ENCODE assay signal across 8 cellular contexts in genomic region chr17:7250655-7251329, GRCh38. TPM values are rescaled to one million over a fixed set of nuclear protein-coding genes. Genes with fewer than 3 reads are reported as not detected.
DNase-seq lines count a peak whose midpoint lies in the region; ATAC-seq and TF ChIP-seq lines count a peak whose summit lies in the region.

No MANE protein-coding gene starts in this region.

- H3K27me3 Mint-ChIP-seq in CD8-positive, alpha-beta T cell (ENCODE audit: low read depth): no peaks in the 10 kb centered on the region

- ATAC-seq in CD8-positive, alpha-beta T cell: no peak
- no peak for ATAC-seq in HG02970 (IDR thresholded peaks at IDR 0.05; ENCODE audit: low FRiP score, unreplicated experiment)
- no peak for ATAC-seq in HG03354 (IDR thresholded peaks at IDR 0.05; ENCODE audit: poor library complexity, severe bottlenecking, unreplicated experiment)
- no peak for ATAC-seq in HG03159 (IDR thresholded peaks at IDR 0.05; ENCODE audit: unreplicated experiment)

- POLR2A ChIA-PET in CD8-positive, alpha-beta T cell (lab: Charles Lee): interaction anchor here (1.2 to 2.9 kb wide), 4 partner anchors 9 to 46 kb away, joined by 3 to 16 read pairs (median 8); partner anchors contain the start of genes DVL2, GABARAP and PHF23

- H3K9me3 Mint-ChIP-seq in CD8-positive, alpha-beta T cell: no peaks in the 10 kb centered on the region

- peaks cover 51% of the 10 kb centered on the region for H3K4me1 Mint-ChIP-seq in CD8-positive, alpha-beta T cell (ENCODE audit: low read depth)

- no peaks in the 10 kb centered on the region for H3K36me3 ChIP-seq in CD8-positive, alpha-beta T cell (ENCODE audit: insufficient read depth, low read length)
- H3K36me3 ChIP-seq in NT2/D1 (ENCODE audit: insufficient read depth, insufficient read length, low read length) (peaks cover 41% of the 10 kb centered on the region), endocrine pancreas (ENCODE audit: control insufficient read depth, insufficient read depth, low read length) (peaks cover 3% of the 10 kb centered on the region), neuron (ENCODE audit: insufficient read depth, low read length) (peaks cover 35% of the 10 kb centered on the region)

- H2AFZ ChIP-seq in neuron (ENCODE audit: low read depth, low read length): no peak overlapping the region

- no peaks in the 10 kb centered on the region for H3K27me3 ChIP-seq in CD8-positive, alpha-beta T cell (ENCODE audit: insufficient read depth, low read length)
- H3K27me3 ChIP-seq in NT2/D1 (ENCODE audit: insufficient read depth, insufficient read length) (no peaks in the 10 kb centered on the region), endocrine pancreas (ENCODE audit: control insufficient read depth, insufficient read depth, low read length) (no peaks in the 10 kb centered on the region), neuron (ENCODE audit: insufficient read depth, low read length) (no peaks in the 10 kb centered on the region)

- intact Hi-C loops in CD8-positive, alpha-beta T cell (cut with DNase I, micrococcal nuclease): loop anchor here (1.0 to 5.0 kb wide), 4 partner anchors 8 to 997 kb away; partner anchors contain the start of genes CTC1 (in 1 of the 2), GABARAP (in 1 of the 2), PFAS (in 1 of the 2) and SLC16A13 (in 1 of the 2)

- H3K9ac ChIP-seq in NT2/D1 (ENCODE audit: insufficient read length, low read depth) (peak overlapping the region; percentile 84), endocrine pancreas (ENCODE audit: control insufficient read depth, insufficient read depth, low read length) (peak overlapping the region; percentile 93)

- H3K36me3 Mint-ChIP-seq in CD8-positive, alpha-beta T cell: peaks cover 47% of the 10 kb centered on the region

- CTCF ChIA-PET in CD8-positive, alpha-beta T cell (lab: Charles Lee): interaction anchor here (0.6 to 1.5 kb wide), 2 partner anchors 10 to 106 kb away, joined by 3 to 5 read pairs; no protein-coding TSS in a partner anchor

- H3K27ac ChIP-seq in CD8-positive, alpha-beta T cell (ENCODE audit: low read depth, low read length): peak overlapping the region; percentile 99

- H3K4me3 ChIP-seq in CD8-positive, alpha-beta T cell (ENCODE audit: low read depth, low read length): peak overlapping the region; percentile 92
- peak overlapping the region; percentile 72 for H3K4me3 ChIP-seq in NT2/D1 (ENCODE audit: insufficient read length, low read depth)
- H3K4me3 ChIP-seq in endocrine pancreas (ENCODE audit: control insufficient read depth, insufficient read depth, low read length): peak overlapping the region; percentile 79
- peak overlapping the region; percentile 92 for H3K4me3 ChIP-seq in neuron (ENCODE audit: low read length)

- DNase-seq in CD8-positive, alpha-beta T cell: peak in 2 of 7 experiments; percentile 23 to 34
- DNase-seq in NT2/D1 (ENCODE audit: low read depth, low spot score) (no peak), NCI-H1417 treated with DMSO at 0.1 percent for 48 hours (lab: John Stamatoyannopoulos, UW) (no peak)

- peak overlapping the region; percentile 92 for H3K4me3 Mint-ChIP-seq in CD8-positive, alpha-beta T cell

- peak overlapping the region; percentile 96 for H3K27ac Mint-ChIP-seq in CD8-positive, alpha-beta T cell

- TF ChIP-seq CTCF in CD8-positive, alpha-beta T cell (IDR thresholded peaks at IDR 0.05): no peak

- H3K9me3 ChIP-seq in CD8-positive, alpha-beta T cell (ENCODE audit: low read length): no peaks in the 10 kb centered on the region
- H3K9me3 ChIP-seq in NT2/D1 (ENCODE audit: insufficient read depth, low read length) (no peaks in the 10 kb centered on the region), endocrine pancreas (ENCODE audit: control insufficient read depth, low read length) (no peaks in the 10 kb centered on the region), neuron (ENCODE audit: low read length) (no peaks in the 10 kb centered on the region)

- H3K4me1 ChIP-seq in CD8-positive, alpha-beta T cell (ENCODE audit: insufficient read depth, low read length): peaks cover 31% of the 10 kb centered on the region
- peaks cover 4% of the 10 kb centered on the region for H3K4me1 ChIP-seq in NT2/D1 (ENCODE audit: insufficient read depth, insufficient read length)
- H3K4me1 ChIP-seq in endocrine pancreas (ENCODE audit: control insufficient read depth, insufficient read depth, low read length): peaks cover 9% of the 10 kb centered on the region
- peaks cover 26% of the 10 kb centered on the region for H3K4me1 ChIP-seq in neuron (ENCODE audit: insufficient read depth, low read length)

RNA-seq across cellular contexts. Expression of gene CTDNEP1, which starts 0.7 kb away (rescaled TPM):
- 10 to 100 TPM; 77.8 to 95.6 TPM for total RNA-seq in CD8-positive, alpha-beta T cell

RNA-seq across cellular contexts. Expression of gene ELP5, which starts 1.2 kb away (rescaled TPM):
- total RNA-seq in CD8-positive, alpha-beta T cell: 10 to 100 TPM; 38.9 to 39.0 TPM

RNA-seq across cellular contexts. Expression of gene GABARAP, which starts 8.5 kb away (rescaled TPM):
- 100 to 1,000 TPM; 165 to 173 TPM for total RNA-seq in CD8-positive, alpha-beta T cell

RNA-seq across cellular contexts. Expression of gene CLDN7, which starts 11.5 kb away (rescaled TPM):
- total RNA-seq in CD8-positive, alpha-beta T cell: 1 to 10 TPM; 4.1 to 4.5 TPM

RNA-seq across cellular contexts. Expression of gene PHF23, which starts 11.5 kb away (rescaled TPM):
- 1 to 10 TPM; 2.8 to 3.1 TPM for total RNA-seq in CD8-positive, alpha-beta T cell
